In the genomic region with DNA sequence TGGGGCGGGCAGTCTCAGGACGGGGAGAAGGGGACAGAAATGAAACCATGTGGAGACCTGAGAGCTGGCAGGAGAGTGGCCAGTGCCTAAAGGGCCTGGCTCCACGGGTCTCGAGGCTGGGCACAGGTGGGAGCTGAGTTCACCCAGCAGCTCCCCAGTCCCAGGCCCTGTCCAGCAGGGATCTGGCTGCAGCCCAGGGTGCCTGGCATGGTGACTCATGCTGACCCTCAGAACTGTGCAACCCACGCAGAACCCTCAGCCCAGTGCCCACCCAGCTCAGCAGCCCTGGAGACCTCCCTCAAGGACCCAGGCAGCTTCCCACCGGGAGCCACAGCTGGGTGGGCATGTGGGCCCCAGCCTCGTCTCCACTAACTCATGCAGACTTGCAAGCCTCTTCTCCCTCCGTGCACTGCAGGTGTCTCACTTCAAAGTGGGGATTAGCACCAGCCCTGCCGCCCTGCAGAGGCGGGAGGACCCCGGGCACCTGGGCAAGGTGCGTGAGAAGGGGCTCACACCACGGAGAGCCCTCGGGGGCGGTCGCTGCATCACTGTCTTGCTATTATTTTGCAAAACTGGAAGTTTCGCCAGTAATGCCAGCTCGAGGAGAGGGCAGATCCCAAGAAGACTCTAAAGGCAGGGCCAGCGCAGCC, we compare ENCODE assay signal across 1 cellular context.
A peak's percentile ranks its signal among the peaks of the same experiment; 100 is the strongest.
TF ChIP-seq lines count a peak whose summit lies in the region.

No MANE protein-coding gene starts in this region.

TF ChIP-seq in HEK293, 187 proteins besides CTCF, POLR2A, EP300 and RAD21 (continued from another document):
- TF ChIP-seq ATF2 (tag by site-specific recombination; IDR thresholded peaks at IDR 0.05; ENCODE audit: low read depth) (no peak), REST (tag by site-specific recombination; IDR thresholded peaks at IDR 0.05) (peak; percentile 54), ZNF248 (tag by site-specific recombination; IDR thresholded peaks at IDR 0.05) (no peak), TCF7L2 (IDR thresholded peaks at IDR 0.05; ENCODE audit: borderline replicate concordance, low read depth, low read length) (no peak), SETDB1 (IDR thresholded peaks at IDR 0.05; ENCODE audit: insufficient read length, low read length) (no peak), ZFHX2 (tag by site-specific recombination; conservative IDR thresholded peaks at IDR 0.05) (0 out of 2 replicates have a peak, but pooled peaks have one; percentile 15), ZNF701 (tag by site-specific recombination; IDR thresholded peaks at IDR 0.05) (no peak), ZNF37A (tag by site-specific recombination; IDR thresholded peaks at IDR 0.05) (no peak)
- TF ChIP-seq, protein P1, sequence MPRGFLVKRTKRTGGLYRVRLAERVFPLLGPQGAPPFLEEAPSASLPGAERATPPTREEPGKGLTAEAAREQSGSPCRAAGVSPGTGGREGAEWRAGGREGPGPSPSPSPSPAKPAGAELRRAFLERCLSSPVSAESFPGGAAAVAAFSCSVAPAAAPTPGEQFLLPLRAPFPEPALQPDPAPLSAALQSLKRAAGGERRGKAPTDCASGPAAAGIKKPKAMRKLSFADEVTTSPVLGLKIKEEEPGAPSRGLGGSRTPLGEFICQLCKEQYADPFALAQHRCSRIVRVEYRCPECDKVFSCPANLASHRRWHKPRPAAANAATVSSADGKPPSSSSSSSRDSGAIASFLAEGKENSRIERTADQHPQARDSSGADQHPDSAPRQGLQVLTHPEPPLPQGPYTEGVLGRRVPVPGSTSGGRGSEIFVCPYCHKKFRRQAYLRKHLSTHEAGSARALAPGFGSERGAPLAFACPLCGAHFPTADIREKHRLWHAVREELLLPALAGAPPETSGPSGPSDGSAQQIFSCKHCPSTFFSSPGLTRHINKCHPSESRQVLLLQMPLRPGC (tag by site-specific recombination; IDR thresholded peaks at IDR 0.05), result no peak
